In genomic region chr5:156913719-156914370, GRCh38 we compare ENCODE assay signal across 9 cellular contexts. TPM values are rescaled to one million over a fixed set of nuclear protein-coding genes. Genes with fewer than 3 reads are reported as not detected.
DNase-seq lines count a peak whose midpoint lies in the region; ATAC-seq and TF ChIP-seq lines count a peak whose summit lies in the region.
"Had no signal": no experiment of that assay in that cellular context is flagged by ENCODE, and none has a peak within 500 bp of the region (broad histone marks: within the 10 kb centered on the region; RNA-seq: fewer than 3 reads in every experiment).

No MANE protein-coding gene starts in this region.

- intact Hi-C loops in activated CD4-positive, alpha-beta memory T cell treated with anti-CD3 and anti-CD28 coated beads for 36 hours (cut with micrococcal nuclease) = no loop called here
- intact Hi-C loops in spleen (cut with DNase I; ENCODE audit: low total_unique reads) = no loop called here
- intact Hi-C loops in adrenal gland (cut with DNase I) = no loop called here

- H3K27ac Mint-ChIP-seq in activated CD4-positive, alpha-beta memory T cell treated with anti-CD3 and anti-CD28 coated beads for 36 hours = peak overlapping the region; percentile 86

- POLR2A ChIA-PET in activated CD4-positive, alpha-beta memory T cell treated with anti-CD3 and anti-CD28 coated beads for 36 hours (lab: Charles Lee) = no interaction called here

- peaks cover 0 to 25% (median 11%) of the 10 kb centered on the region in 6 donors for H3K4me1 ChIP-seq in spleen
- no peaks in the 10 kb centered on the region for H3K4me1 ChIP-seq in adrenal gland (replicated peaks in 1 of 2)
- H3K4me1 ChIP-seq: A549 had no signal

- TF ChIP-seq CTCF in NB4 (IDR thresholded peaks at IDR 0.05; ENCODE audit: low read depth, low read length) (no peak), spleen (IDR thresholded peaks at IDR 0.05 in 8 of 11, conservative IDR thresholded peaks at IDR 0.05 in 3 of 11) (no peak), adrenal gland (IDR thresholded peaks at IDR 0.05) (no peak)

- H3K27me3 Mint-ChIP-seq in activated CD4-positive, alpha-beta memory T cell treated with anti-CD3 and anti-CD28 coated beads for 36 hours = no peaks in the 10 kb centered on the region

- H3K4me1 Mint-ChIP-seq in activated CD4-positive, alpha-beta memory T cell treated with anti-CD3 and anti-CD28 coated beads for 36 hours (ENCODE audit: low read depth) = peaks cover 36% of the 10 kb centered on the region

- H3K27me3 ChIP-seq in spleen (replicated peaks in 1 of 7) (no peaks in the 10 kb centered on the region), adrenal gland (no peaks in the 10 kb centered on the region)

- peak overlapping the region; percentile 41 to 90 (median 65) for H3K27ac ChIP-seq in spleen
- H3K27ac ChIP-seq in adrenal gland = no peak overlapping the region
- H3K27ac ChIP-seq: A549 had no signal

- H3K36me3 Mint-ChIP-seq in activated CD4-positive, alpha-beta memory T cell treated with anti-CD3 and anti-CD28 coated beads for 36 hours = peaks cover 11% of the 10 kb centered on the region

- DNase-seq in NCI-H82 (lab: John Stamatoyannopoulos, UW) (peak; percentile 25), NCI-H82 treated with DMSO at 0.1 percent for 48 hours (lab: John Stamatoyannopoulos, UW; ENCODE audit: unreplicated experiment) (no peak), NB4 (ENCODE audit: low read depth) (peak; percentile 48), spleen (no peak), dermis blood vessel endothelial cell (no peak), adrenal gland (no peak)
- peak; percentile 31 for DNase-seq in activated CD4-positive, alpha-beta memory T cell treated with anti-CD3 and anti-CD28 coated beads for 36 hours

- H3K4me3 Mint-ChIP-seq in activated CD4-positive, alpha-beta memory T cell treated with anti-CD3 and anti-CD28 coated beads for 36 hours = peak overlapping the region; percentile 24

- H3K9me3 Mint-ChIP-seq in activated CD4-positive, alpha-beta memory T cell treated with anti-CD3 and anti-CD28 coated beads for 36 hours = peaks cover 9% of the 10 kb centered on the region

- ATAC-seq in HG02588 (IDR thresholded peaks at IDR 0.05; ENCODE audit: unreplicated experiment) = peak; percentile 90
- ATAC-seq: A549 had no signal

- CTCF ChIA-PET in activated CD4-positive, alpha-beta memory T cell treated with anti-CD3 and anti-CD28 coated beads for 36 hours (lab: Charles Lee) = no interaction called here

- no peak for TF ChIP-seq POLR2A in NB4 (IDR thresholded peaks at IDR 0.05; ENCODE audit: extremely low read depth, insufficient read length)
- TF ChIP-seq POLR2A in spleen (IDR thresholded peaks at IDR 0.05) = no peak
- no peak for TF ChIP-seq POLR2A in adrenal gland (IDR thresholded peaks at IDR 0.05)

- no peaks in the 10 kb centered on the region for H3K9me3 ChIP-seq in spleen
- H3K9me3 ChIP-seq in adrenal gland (replicated peaks in 1 of 3) = no peaks in the 10 kb centered on the region
- H3K9me3 ChIP-seq: A549 had no signal

- WGBS in spleen, 5 donors = 45 to 56% (median 54%) methylated on average over 5 of the region's 5 CpGs
- 54 to 72% (median 62%) methylated on average over 5 of the region's 5 CpGs for WGBS in adrenal gland, 4 donors

- no peaks in the 10 kb centered on the region for H3K36me3 ChIP-seq in spleen
- H3K36me3 ChIP-seq in adrenal gland (replicated peaks in 1 of 2) = no peaks in the 10 kb centered on the region

- H3K4me3 ChIP-seq in NB4 (ENCODE audit: low read depth, low read length) (no peak overlapping the region), spleen (peak overlapping the region in 1 of 8 donors; percentile 31), adrenal gland (no peak overlapping the region)
- H3K4me3 ChIP-seq: A549 had no signal

RNA-seq across cellular contexts. Expression of gene TIMD4, which starts 49.2 kb away (rescaled TPM):
- total RNA-seq in activated CD4-positive, alpha-beta memory T cell treated with anti-CD3 and anti-CD28 coated beads for 36 hours = 1 to 10 TPM; 1.8 to 3.1 TPM
- total RNA-seq in spleen = 10 to 100 TPM in 4 of 7 donors, 1 to 10 TPM in 3; 4.4 to 18.2 (median 12.6) TPM
- polyA plus RNA-seq in spleen = 10 to 100 TPM in 1 of 3 donors, 1 to 10 TPM in 2; 2.2 to 11.5 (median 3.4) TPM
- total RNA-seq in dermis blood vessel endothelial cell = not detected in 2 replicates
- total RNA-seq in adrenal gland = 1 to 10 TPM in 1 of 8 donors, under 1 TPM in 3, not detected in 4; 0.21 to 1.8 (median 0.71) TPM
- polyA plus RNA-seq in adrenal gland = under 1 TPM in 2 of 3 donors, not detected in 1; 0.10 to 0.24 TPM

Comparison
In these comparisons a context has a peak if more than half of its experiments do, and no peak if none do; other contexts are left out.
1. DNase-seq: peak in NCI-H82 (single experiment), NB4 (single experiment) and activated CD4-positive, alpha-beta memory T cell treated with anti-CD3 and anti-CD28 coated beads for 36 hours (single experiment); none in NCI-H82 treated with DMSO at 0.1 percent for 48 hours (single experiment), spleen (single experiment), dermis blood vessel endothelial cell (single experiment) and adrenal gland (0 of 7).
2. H3K27ac ChIP-seq: peak in spleen (8 of 8); none in adrenal gland (0 of 5).